ENCODE assay signal across 8 cellular contexts in genomic region chr4:42282081-42282901, GRCh38.
DNase-seq lines count a peak whose midpoint lies in the region; ATAC-seq and TF ChIP-seq lines count a peak whose summit lies in the region.

No MANE protein-coding gene starts in this region.

- peaks cover 8% of the 10 kb centered on the region for H3K4me1 Mint-ChIP-seq in activated naive CD8-positive, alpha-beta T cell treated with anti-CD3 and anti-CD28 coated beads, Interleukin-2, amount 50 U/mL, for 24 hours

- no peaks in the 10 kb centered on the region for H3K36me3 ChIP-seq in heart right ventricle

- H3K27me3 ChIP-seq in heart right ventricle = peaks cover 0 to 6% (median 0%) of the 10 kb centered on the region in 7 donors

- peaks cover 8% of the 10 kb centered on the region for H3K27me3 Mint-ChIP-seq in activated naive CD8-positive, alpha-beta T cell treated with anti-CD3 and anti-CD28 coated beads, Interleukin-2, amount 50 U/mL, for 24 hours

- peak; percentile 65 for DNase-seq in SIG-M5 treated with dmso at 0.1 percent for 504 hours (lab: John Stamatoyannopoulos, UW; ENCODE audit: unreplicated experiment)
- no peak for DNase-seq in SIG-M5 (lab: John Stamatoyannopoulos, UW)
- DNase-seq in GM20000 (ENCODE audit: low spot score) = peak; percentile 74
- peak; percentile 69 for DNase-seq in NCI-H510A treated with DMSO at 0.1 percent for 48 hours (lab: John Stamatoyannopoulos, UW)
- peak; percentile 8 for DNase-seq in activated naive CD8-positive, alpha-beta T cell treated with anti-CD3 and anti-CD28 coated beads, Interleukin-2, amount 50 U/mL, for 24 hours
- DNase-seq in heart right ventricle = peak in 1 of 2 donors; percentile 63
- peak; percentile 76 for DNase-seq in putamen (ENCODE audit: low spot score)

- no peak overlapping the region for H3K4me3 Mint-ChIP-seq in activated naive CD8-positive, alpha-beta T cell treated with anti-CD3 and anti-CD28 coated beads, Interleukin-2, amount 50 U/mL, for 24 hours

- no peak overlapping the region for H3K27ac Mint-ChIP-seq in activated naive CD8-positive, alpha-beta T cell treated with anti-CD3 and anti-CD28 coated beads, Interleukin-2, amount 50 U/mL, for 24 hours

- 19 to 24% methylated on average over 12 of the region's 12 CpGs for WGBS in heart right ventricle, 2 donors

- H3K27ac ChIP-seq in heart right ventricle = no peak overlapping the region

- ATAC-seq in HG03460 (IDR thresholded peaks at IDR 0.05; ENCODE audit: unreplicated experiment) (peak; percentile 64), heart right ventricle (peak; percentile 90 to 96 (median 94))
- peak; percentile 76 for ATAC-seq in activated naive CD8-positive, alpha-beta T cell treated with anti-CD3 and anti-CD28 coated beads, Interleukin-2, amount 50 U/mL, for 24 hours

- H3K9me3 Mint-ChIP-seq in activated naive CD8-positive, alpha-beta T cell treated with anti-CD3 and anti-CD28 coated beads, Interleukin-2, amount 50 U/mL, for 24 hours = no peaks in the 10 kb centered on the region

- H3K4me1 ChIP-seq in heart right ventricle = peaks cover 0 to 12% (median 3%) of the 10 kb centered on the region in 9 donors

- intact Hi-C loops in heart right ventricle (cut with DNase I) = loop anchor here in 9 of 10 donors (1.0 to 10.0 kb wide), 9 partner anchors 63 to 583 kb away; no protein-coding TSS in a partner anchor

- no peaks in the 10 kb centered on the region for H3K9me3 ChIP-seq in heart right ventricle

- H3K4me3 ChIP-seq in heart right ventricle = peak overlapping the region in 3 of 10 donors; percentile 4 to 19 (median 15)

- peak; percentile 10 for TF ChIP-seq CTCF in GM20000 (IDR thresholded peaks at IDR 0.05; ENCODE audit: extremely low read depth, missing control alignments)
- peak; percentile 65 to 88 (median 82) for TF ChIP-seq CTCF in heart right ventricle (IDR thresholded peaks at IDR 0.05)

- H3K36me3 Mint-ChIP-seq in activated naive CD8-positive, alpha-beta T cell treated with anti-CD3 and anti-CD28 coated beads, Interleukin-2, amount 50 U/mL, for 24 hours (ENCODE audit: low read depth) = no peaks in the 10 kb centered on the region
